In the genomic region with DNA sequence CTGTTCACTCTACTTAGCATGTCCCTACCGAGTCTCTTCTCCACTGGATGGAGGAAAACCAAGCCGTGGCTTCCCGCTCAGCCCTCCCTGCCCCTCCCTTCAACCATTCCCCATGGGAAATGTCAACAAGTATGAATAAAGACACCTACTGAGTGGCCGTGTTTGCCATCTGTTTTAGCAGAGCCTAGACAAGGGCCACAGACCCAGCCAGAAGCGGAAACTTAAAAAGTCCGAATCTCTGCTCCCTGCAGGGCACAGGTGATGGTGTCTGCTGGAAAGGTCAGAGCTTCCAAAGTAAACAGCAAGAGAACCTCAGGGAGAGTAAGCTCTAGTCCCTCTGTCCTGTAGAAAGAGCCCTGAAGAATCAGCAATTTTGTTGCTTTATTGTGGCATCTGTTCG, we compare ENCODE assay signal across 15 cellular contexts. TPM values are rescaled to one million over a fixed set of nuclear protein-coding genes. Genes with fewer than 3 reads are reported as not detected.
"Had no signal": no experiment of that assay in that cellular context is flagged by ENCODE, and none has a peak within 500 bp of the region (broad histone marks: within the 10 kb centered on the region; RNA-seq: fewer than 3 reads in every experiment).

No MANE protein-coding gene starts in this region.

- H3K27ac Mint-ChIP-seq: activated CD8-positive, alpha-beta memory T cell treated with anti-CD3 and anti-CD28 coated beads, Interleukin-2, amount 10 ng/mL, durations not matched to agents 7 days and 5 days; activated naive CD8-positive, alpha-beta T cell treated with anti-CD3 and anti-CD28 coated beads, Interleukin-2, amount 10 ng/mL, durations not matched to agents 7 days and 5 days; stimulated activated naive B cell treated with anti-CD40 and anti-IgM and Interleukin-4, amounts not matched to agents 10 μg/mL and 1 μg/mL and 100 μg/mL, for 72 hours; type B pancreatic cell had no signal

- H3K27me3 ChIP-seq: breast epithelium had no signal

- H3K9me3 Mint-ChIP-seq: activated naive CD8-positive, alpha-beta T cell treated with anti-CD3 and anti-CD28 coated beads, Interleukin-2, amount 10 ng/mL, durations not matched to agents 7 days and 5 days; activated T-cell treated with anti-CD3 and anti-CD28 coated beads, Interleukin-2, amount 50 U/mL, for 4 hours; stimulated activated naive B cell treated with anti-CD40 and anti-IgM and Interleukin-4, amounts not matched to agents 10 μg/mL and 1 μg/mL and 100 μg/mL, for 72 hours; type B pancreatic cell had no signal

- ATAC-seq: activated CD8-positive, alpha-beta memory T cell treated with anti-CD3 and anti-CD28 coated beads, Interleukin-2, amount 10 ng/mL, durations not matched to agents 7 days and 5 days; activated T-cell treated with anti-CD3 and anti-CD28 coated beads, Interleukin-2, amount 50 U/mL, for 4 hours; left lung; sciatic nerve; stimulated activated naive B cell treated with anti-CD40 and anti-IgM and Interleukin-4, amounts not matched to agents 10 μg/mL and 1 μg/mL and 100 μg/mL, for 72 hours had no signal

- H3K36me3 Mint-ChIP-seq: activated CD8-positive, alpha-beta memory T cell treated with anti-CD3 and anti-CD28 coated beads, Interleukin-2, amount 10 ng/mL, durations not matched to agents 7 days and 5 days; stimulated activated naive B cell treated with anti-CD40 and anti-IgM and Interleukin-4, amounts not matched to agents 10 μg/mL and 1 μg/mL and 100 μg/mL, for 72 hours had no signal

- DNase-seq: activated CD8-positive, alpha-beta memory T cell treated with anti-CD3 and anti-CD28 coated beads, Interleukin-2, amount 10 ng/mL, durations not matched to agents 7 days and 5 days; activated effector memory CD4-positive, alpha-beta T cell treated with anti-CD3 and anti-CD28 coated beads, Interleukin-2, amount 50 U/mL, for 16 hours; activated naive CD8-positive, alpha-beta T cell treated with anti-CD3 and anti-CD28 coated beads, Interleukin-2, amount 10 ng/mL, durations not matched to agents 7 days and 5 days; activated T-cell treated with anti-CD3 and anti-CD28 coated beads, Interleukin-2, amount 50 U/mL, for 4 hours; aorta; esophagus squamous epithelium; foreskin fibroblast; left lung; spleen; stimulated activated CD4-positive, alpha-beta T cell treated with anti-CD3 and anti-CD28 coated beads, Interleukin-1b, Interleukin-23, amount 100 ng/mL, for 48 hours; stimulated activated naive B cell treated with anti-CD40 and anti-IgM and Interleukin-4, amounts not matched to agents 10 μg/mL and 1 μg/mL and 100 μg/mL, for 72 hours; T-helper 2 cell had no signal

- H3K4me3 ChIP-seq: breast epithelium, esophagus squamous epithelium, left lung, spleen had no signal

- H3K36me3 ChIP-seq: breast epithelium, left lung had no signal

- H3K4me3 Mint-ChIP-seq: activated CD8-positive, alpha-beta memory T cell treated with anti-CD3 and anti-CD28 coated beads, Interleukin-2, amount 10 ng/mL, durations not matched to agents 7 days and 5 days; activated naive CD8-positive, alpha-beta T cell treated with anti-CD3 and anti-CD28 coated beads, Interleukin-2, amount 10 ng/mL, durations not matched to agents 7 days and 5 days; activated T-cell treated with anti-CD3 and anti-CD28 coated beads, Interleukin-2, amount 50 U/mL, for 4 hours; stimulated activated naive B cell treated with anti-CD40 and anti-IgM and Interleukin-4, amounts not matched to agents 10 μg/mL and 1 μg/mL and 100 μg/mL, for 72 hours; type B pancreatic cell had no signal

- H3K9me3 ChIP-seq: breast epithelium, esophagus squamous epithelium, left lung, spleen had no signal

- H3K27ac ChIP-seq: breast epithelium, esophagus squamous epithelium, left lung, spleen had no signal

RNA-seq across cellular contexts. Expression of gene MMP2, which starts 27.1 kb away (rescaled TPM):
- total RNA-seq: activated CD8-positive, alpha-beta memory T cell treated with anti-CD3 and anti-CD28 coated beads, Interleukin-2, amount 10 ng/mL, durations not matched to agents 7 days and 5 days had no signal
